In the genomic region with DNA sequence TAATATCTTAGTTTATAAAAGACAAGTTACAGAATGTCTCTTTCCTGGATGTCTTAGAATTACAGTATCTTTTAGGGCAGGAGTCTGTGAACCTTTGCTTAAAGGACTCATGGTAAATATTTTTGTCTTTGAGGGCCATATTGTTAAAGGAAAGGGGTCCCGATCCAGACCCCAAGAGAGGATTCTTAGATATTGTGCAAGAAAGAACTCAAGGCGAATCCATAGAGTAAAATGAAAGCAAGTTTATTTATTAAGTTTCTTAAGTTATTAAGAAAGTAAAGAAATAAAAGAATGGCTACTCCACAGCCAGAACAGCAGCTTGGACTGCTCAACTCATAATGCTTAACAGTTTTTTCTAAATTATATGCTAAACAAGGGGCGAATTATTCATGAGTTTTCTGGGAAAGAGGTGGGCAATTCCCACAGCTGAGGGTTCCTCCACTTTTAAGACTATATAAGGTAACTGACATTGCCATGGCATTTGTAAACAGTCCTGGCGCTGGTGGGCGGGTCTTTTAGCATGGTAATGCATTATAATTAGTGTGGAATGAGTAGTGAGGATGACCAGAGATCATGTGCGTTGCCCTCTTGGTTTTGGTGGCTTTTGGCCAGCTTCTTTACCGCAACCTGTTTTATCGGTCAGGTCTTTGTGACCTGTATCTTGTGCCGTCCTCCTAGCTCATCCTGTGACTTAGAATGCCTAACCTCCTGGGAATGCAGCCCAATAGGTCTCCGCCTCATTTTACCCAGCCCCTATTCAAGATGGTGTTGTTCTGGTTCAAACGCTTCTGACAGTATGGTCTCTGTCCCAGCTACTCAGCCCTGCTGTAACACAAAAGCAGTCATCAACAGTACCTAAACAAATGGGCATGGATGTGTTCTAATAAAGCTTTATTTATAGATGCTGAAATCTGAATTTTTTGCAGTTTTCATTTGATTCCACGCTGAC, we compare ENCODE assay signal across 2 cellular contexts.
TF ChIP-seq lines count a peak whose summit lies in the region.

No MANE protein-coding gene starts in this region.

TF ChIP-seq in GM23338, 12 proteins besides CTCF, POLR2A, EP300 and RAD21 (continued from another document):
- TF ChIP-seq, protein P1, sequence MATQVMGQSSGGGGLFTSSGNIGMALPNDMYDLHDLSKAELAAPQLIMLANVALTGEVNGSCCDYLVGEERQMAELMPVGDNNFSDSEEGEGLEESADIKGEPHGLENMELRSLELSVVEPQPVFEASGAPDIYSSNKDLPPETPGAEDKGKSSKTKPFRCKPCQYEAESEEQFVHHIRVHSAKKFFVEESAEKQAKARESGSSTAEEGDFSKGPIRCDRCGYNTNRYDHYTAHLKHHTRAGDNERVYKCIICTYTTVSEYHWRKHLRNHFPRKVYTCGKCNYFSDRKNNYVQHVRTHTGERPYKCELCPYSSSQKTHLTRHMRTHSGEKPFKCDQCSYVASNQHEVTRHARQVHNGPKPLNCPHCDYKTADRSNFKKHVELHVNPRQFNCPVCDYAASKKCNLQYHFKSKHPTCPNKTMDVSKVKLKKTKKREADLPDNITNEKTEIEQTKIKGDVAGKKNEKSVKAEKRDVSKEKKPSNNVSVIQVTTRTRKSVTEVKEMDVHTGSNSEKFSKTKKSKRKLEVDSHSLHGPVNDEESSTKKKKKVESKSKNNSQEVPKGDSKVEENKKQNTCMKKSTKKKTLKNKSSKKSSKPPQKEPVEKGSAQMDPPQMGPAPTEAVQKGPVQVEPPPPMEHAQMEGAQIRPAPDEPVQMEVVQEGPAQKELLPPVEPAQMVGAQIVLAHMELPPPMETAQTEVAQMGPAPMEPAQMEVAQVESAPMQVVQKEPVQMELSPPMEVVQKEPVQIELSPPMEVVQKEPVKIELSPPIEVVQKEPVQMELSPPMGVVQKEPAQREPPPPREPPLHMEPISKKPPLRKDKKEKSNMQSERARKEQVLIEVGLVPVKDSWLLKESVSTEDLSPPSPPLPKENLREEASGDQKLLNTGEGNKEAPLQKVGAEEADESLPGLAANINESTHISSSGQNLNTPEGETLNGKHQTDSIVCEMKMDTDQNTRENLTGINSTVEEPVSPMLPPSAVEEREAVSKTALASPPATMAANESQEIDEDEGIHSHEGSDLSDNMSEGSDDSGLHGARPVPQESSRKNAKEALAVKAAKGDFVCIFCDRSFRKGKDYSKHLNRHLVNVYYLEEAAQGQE (IDR thresholded peaks at IDR 0.05; ENCODE audit: unreplicated experiment) = no peak
- TF ChIP-seq ZNF114 (CRISPR knock-in tag; IDR thresholded peaks at IDR 0.05) = no peak
- no peak for TF ChIP-seq EZH2phosphoT487 (IDR thresholded peaks at IDR 0.05; ENCODE audit: unreplicated experiment)
- TF ChIP-seq CREB1 (CRISPR knock-in tag; IDR thresholded peaks at IDR 0.05; ENCODE audit: low read depth) = no peak
- TF ChIP-seq ETS1 (IDR thresholded peaks at IDR 0.05) = no peak
- no peak for TF ChIP-seq POLR2AphosphoS5 (IDR thresholded peaks at IDR 0.05; ENCODE audit: low read depth)
- TF ChIP-seq STAT1 (IDR thresholded peaks at IDR 0.05; ENCODE audit: unreplicated experiment) = no peak
- no peak for TF ChIP-seq ZNF331 (CRISPR knock-in tag; IDR thresholded peaks at IDR 0.05; ENCODE audit: low read depth)
- no peak for TF ChIP-seq NANOG (IDR thresholded peaks at IDR 0.05; ENCODE audit: borderline replicate concordance)
- no peak for TF ChIP-seq EZH2 (IDR thresholded peaks at IDR 0.05; ENCODE audit: low read depth, unreplicated experiment)
TF ChIP-seq in GM23338: peak in this region for 0.

TF ChIP-seq in K562, 482 proteins besides CTCF, POLR2A, EP300 and RAD21 (continued from another document and continues in another):
- TF ChIP-seq PBX2 (CRISPR knock-in tag; IDR thresholded peaks at IDR 0.05; ENCODE audit: low read depth) = no peak
- TF ChIP-seq PBX2 (tag; conservative IDR thresholded peaks at IDR 0.05; ENCODE audit: low read depth) = peak; percentile 26; the same call in 1 of the 2 replicates
- TF ChIP-seq, protein P2, sequence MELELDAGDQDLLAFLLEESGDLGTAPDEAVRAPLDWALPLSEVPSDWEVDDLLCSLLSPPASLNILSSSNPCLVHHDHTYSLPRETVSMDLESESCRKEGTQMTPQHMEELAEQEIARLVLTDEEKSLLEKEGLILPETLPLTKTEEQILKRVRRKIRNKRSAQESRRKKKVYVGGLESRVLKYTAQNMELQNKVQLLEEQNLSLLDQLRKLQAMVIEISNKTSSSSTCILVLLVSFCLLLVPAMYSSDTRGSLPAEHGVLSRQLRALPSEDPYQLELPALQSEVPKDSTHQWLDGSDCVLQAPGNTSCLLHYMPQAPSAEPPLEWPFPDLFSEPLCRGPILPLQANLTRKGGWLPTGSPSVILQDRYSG (tag; conservative IDR thresholded peaks at IDR 0.05; ENCODE audit: low read depth) = peak; percentile 84
- no peak for TF ChIP-seq STAT5B (CRISPR knock-in tag; IDR thresholded peaks at IDR 0.05)
- peak; percentile 89 for TF ChIP-seq ZBTB1 (CRISPR knock-in tag; IDR thresholded peaks at IDR 0.05; ENCODE audit: borderline replicate concordance, low read depth)
- peak; percentile 86 for TF ChIP-seq ZNF766 (CRISPR knock-in tag; conservative IDR thresholded peaks at IDR 0.05)
- peak; percentile 69 for TF ChIP-seq RFX1 (IDR thresholded peaks at IDR 0.05)
- TF ChIP-seq ZNF197 (CRISPR knock-in tag; IDR thresholded peaks at IDR 0.05; ENCODE audit: low read depth) = peak; percentile 80; the same call in 1 of the 2 replicates
- TF ChIP-seq C11orf30 (IDR thresholded peaks at IDR 0.05; ENCODE audit: low read depth) = no peak
- TF ChIP-seq PTRF (tag; IDR thresholded peaks at IDR 0.05) = 0 out of 2 replicates have a peak, but pooled peaks have one; percentile 62
- TF ChIP-seq HSF4 (CRISPR knock-in tag; IDR thresholded peaks at IDR 0.05; ENCODE audit: borderline replicate concordance) = peak; percentile 69; the same call in 1 of the 2 replicates
- TF ChIP-seq BHLHE40 (IDR thresholded peaks at IDR 0.05; ENCODE audit: low read length) = peak; percentile 40; the same call in 1 of the 2 replicates
- no peak for TF ChIP-seq MCM7 (IDR thresholded peaks at IDR 0.05)
- TF ChIP-seq, protein P3, sequence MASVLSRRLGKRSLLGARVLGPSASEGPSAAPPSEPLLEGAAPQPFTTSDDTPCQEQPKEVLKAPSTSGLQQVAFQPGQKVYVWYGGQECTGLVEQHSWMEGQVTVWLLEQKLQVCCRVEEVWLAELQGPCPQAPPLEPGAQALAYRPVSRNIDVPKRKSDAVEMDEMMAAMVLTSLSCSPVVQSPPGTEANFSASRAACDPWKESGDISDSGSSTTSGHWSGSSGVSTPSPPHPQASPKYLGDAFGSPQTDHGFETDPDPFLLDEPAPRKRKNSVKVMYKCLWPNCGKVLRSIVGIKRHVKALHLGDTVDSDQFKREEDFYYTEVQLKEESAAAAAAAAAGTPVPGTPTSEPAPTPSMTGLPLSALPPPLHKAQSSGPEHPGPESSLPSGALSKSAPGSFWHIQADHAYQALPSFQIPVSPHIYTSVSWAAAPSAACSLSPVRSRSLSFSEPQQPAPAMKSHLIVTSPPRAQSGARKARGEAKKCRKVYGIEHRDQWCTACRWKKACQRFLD (CRISPR knock-in tag; IDR thresholded peaks at IDR 0.05) = peak; percentile 98
- TF ChIP-seq ZBTB17 (CRISPR knock-in tag; IDR thresholded peaks at IDR 0.05) = 0 out of 2 replicates have a peak, but pooled peaks have one; percentile 28
- TF ChIP-seq ZKSCAN8 (CRISPR knock-in tag; IDR thresholded peaks at IDR 0.05) = peak; percentile 91
- no peak for TF ChIP-seq ZNF785 (CRISPR knock-in tag; IDR thresholded peaks at IDR 0.05)
- no peak for TF ChIP-seq HIVEP1 (CRISPR knock-in tag; IDR thresholded peaks at IDR 0.05)
- TF ChIP-seq ZZZ3 (IDR thresholded peaks at IDR 0.05) = no peak
- TF ChIP-seq ZNF239 (CRISPR knock-in tag; IDR thresholded peaks at IDR 0.05) = no peak
- TF ChIP-seq ATF1 (CRISPR knock-in tag; IDR thresholded peaks at IDR 0.05) = no peak
- TF ChIP-seq ATF1 (tag; IDR thresholded peaks at IDR 0.05) = peak; percentile 33; the same call in 1 of the 2 replicates
- TF ChIP-seq VEZF1 (CRISPR knock-in tag; IDR thresholded peaks at IDR 0.05) = peak; percentile 43
- TF ChIP-seq NFE2L1 (tag; IDR thresholded peaks at IDR 0.05; ENCODE audit: borderline replicate concordance, low read depth) = no peak
- peak; percentile 81 for TF ChIP-seq SMAD3 (CRISPR knock-in tag; conservative IDR thresholded peaks at IDR 0.05)
- peak in 1 of 2 experiments; percentile 74; a peak in 2 of 4 replicates for TF ChIP-seq TEAD1 (CRISPR knock-in tag; IDR thresholded peaks at IDR 0.05)
- peak; percentile 33; the same call in 1 of the 2 replicates for TF ChIP-seq GABPA (tag; conservative IDR thresholded peaks at IDR 0.05; ENCODE audit: low read depth)
- TF ChIP-seq DIDO1 (tag; IDR thresholded peaks at IDR 0.05; ENCODE audit: low read depth) = peak; percentile 57; the same call in 1 of the 2 replicates
- TF ChIP-seq, protein P4, sequence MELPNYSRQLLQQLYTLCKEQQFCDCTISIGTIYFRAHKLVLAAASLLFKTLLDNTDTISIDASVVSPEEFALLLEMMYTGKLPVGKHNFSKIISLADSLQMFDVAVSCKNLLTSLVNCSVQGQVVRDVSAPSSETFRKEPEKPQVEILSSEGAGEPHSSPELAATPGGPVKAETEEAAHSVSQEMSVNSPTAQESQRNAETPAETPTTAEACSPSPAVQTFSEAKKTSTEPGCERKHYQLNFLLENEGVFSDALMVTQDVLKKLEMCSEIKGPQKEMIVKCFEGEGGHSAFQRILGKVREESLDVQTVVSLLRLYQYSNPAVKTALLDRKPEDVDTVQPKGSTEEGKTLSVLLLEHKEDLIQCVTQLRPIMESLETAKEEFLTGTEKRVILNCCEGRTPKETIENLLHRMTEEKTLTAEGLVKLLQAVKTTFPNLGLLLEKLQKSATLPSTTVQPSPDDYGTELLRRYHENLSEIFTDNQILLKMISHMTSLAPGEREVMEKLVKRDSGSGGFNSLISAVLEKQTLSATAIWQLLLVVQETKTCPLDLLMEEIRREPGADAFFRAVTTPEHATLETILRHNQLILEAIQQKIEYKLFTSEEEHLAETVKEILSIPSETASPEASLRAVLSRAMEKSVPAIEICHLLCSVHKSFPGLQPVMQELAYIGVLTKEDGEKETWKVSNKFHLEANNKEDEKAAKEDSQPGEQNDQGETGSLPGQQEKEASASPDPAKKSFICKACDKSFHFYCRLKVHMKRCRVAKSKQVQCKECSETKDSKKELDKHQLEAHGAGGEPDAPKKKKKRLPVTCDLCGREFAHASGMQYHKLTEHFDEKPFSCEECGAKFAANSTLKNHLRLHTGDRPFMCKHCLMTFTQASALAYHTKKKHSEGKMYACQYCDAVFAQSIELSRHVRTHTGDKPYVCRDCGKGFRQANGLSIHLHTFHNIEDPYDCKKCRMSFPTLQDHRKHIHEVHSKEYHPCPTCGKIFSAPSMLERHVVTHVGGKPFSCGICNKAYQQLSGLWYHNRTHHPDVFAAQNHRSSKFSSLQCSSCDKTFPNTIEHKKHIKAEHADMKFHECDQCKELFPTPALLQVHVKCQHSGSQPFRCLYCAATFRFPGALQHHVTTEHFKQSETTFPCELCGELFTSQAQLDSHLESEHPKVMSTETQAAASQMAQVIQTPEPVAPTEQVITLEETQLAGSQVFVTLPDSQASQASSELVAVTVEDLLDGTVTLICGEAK (IDR thresholded peaks at IDR 0.05) = peak; percentile 91
- TF ChIP-seq, protein P4 (CRISPR knock-in tag; IDR thresholded peaks at IDR 0.05) = peak; percentile 64
- TF ChIP-seq TOE1 (IDR thresholded peaks at IDR 0.05; ENCODE audit: borderline replicate concordance) = no peak
- no peak for TF ChIP-seq TOE1 (CRISPR knock-in tag; IDR thresholded peaks at IDR 0.05; ENCODE audit: borderline replicate concordance, low read depth)
- TF ChIP-seq ZNF175 (CRISPR knock-in tag; IDR thresholded peaks at IDR 0.05; ENCODE audit: low read depth) = peak; percentile 98
